20 cellular contexts compared by ENCODE assay signal in genomic region chr17:4506892-4507291, GRCh38. TPM values are rescaled to one million over a fixed set of nuclear protein-coding genes. Genes with fewer than 3 reads are reported as not detected.
DNase-seq lines count a peak whose midpoint lies in the region; ATAC-seq and TF ChIP-seq lines count a peak whose summit lies in the region.
"Had no signal": no experiment of that assay in that cellular context is flagged by ENCODE, and none has a peak within 500 bp of the region (broad histone marks: within the 10 kb centered on the region; RNA-seq: fewer than 3 reads in every experiment).

No MANE protein-coding gene starts in this region.

- intact Hi-C loops in PC-9 (cut with micrococcal nuclease; ENCODE audit: unreplicated experiment): no loop called here
- intact Hi-C loops in esophagus squamous epithelium (cut with DNase I): no loop called here
- intact Hi-C loops in lower lobe of right lung (cut with DNase I): no loop called here
- intact Hi-C loops in gastrocnemius medialis (cut with DNase I; ENCODE audit: low total_unique reads): no loop called here

- H3K9me2 ChIP-seq in PC-9 (ENCODE audit: insufficient read depth): no peaks in the 10 kb centered on the region

- 40 to 73% methylated on average over 2 of the region's 8 CpGs for WGBS in esophagus squamous epithelium, 2 donors

- H3K27ac Mint-ChIP-seq in stimulated activated effector memory CD8-positive, alpha-beta T cell treated with anti-CD3 and anti-CD28 coated beads, Interleukin-12 subunit alpha, Interleukin-12 subunit beta, amount 100 ng/mL, for 72 hours: no peak overlapping the region
- H3K27ac Mint-ChIP-seq: H9, HFFc6, IgD-negative memory B cell had no signal

- H3F3A ChIP-seq in PC-9 (ENCODE audit: insufficient read depth, low read depth): peaks cover 69% of the 10 kb centered on the region

- in situ Hi-C loops in gastrocnemius medialis (cut with MboI; ENCODE audit: low sequenced_read_pairs in 4 of 4): no loop called here

- CTCF ChIA-PET in PC-9 (lab: Charles Lee): no interaction called here

- H3K79me2 ChIP-seq in PC-9 (ENCODE audit: low read depth): peaks cover 100% of the 10 kb centered on the region

- DNase-seq in PC-9: no peak
- DNase-seq in esophagus squamous epithelium (lab: John Stamatoyannopoulos, UW): no peak
- no peak for DNase-seq in lower lobe of right lung
- no peak for DNase-seq in gastrocnemius medialis
- DNase-seq in foreskin keratinocyte: no peak
- no peak for DNase-seq in stimulated activated effector memory CD8-positive, alpha-beta T cell treated with anti-CD3 and anti-CD28 coated beads, Interleukin-12 subunit alpha, Interleukin-12 subunit beta, amount 100 ng/mL, for 72 hours (ENCODE audit: low spot score in 2 of 2)
- no peak for DNase-seq in SHP77 (lab: John Stamatoyannopoulos, UW)
- DNase-seq: BE2C, GM23248, H9, HFFc6, NCI-H1694, NCI-H2081, NCI-H2171, NCI-H345, NCI-H524 treated with DMSO at 0.1 percent for 48 hours, NCI-H82 had no signal

- POLR2A ChIA-PET in PC-9 (lab: Charles Lee; ENCODE audit: unreplicated experiment): interaction anchor here (0.5 to 0.6 kb wide), 2 partner anchors 83 to 203 kb away, joined by 4 read pairs; no protein-coding TSS in a partner anchor

- H3K36me3 Mint-ChIP-seq in stimulated activated effector memory CD8-positive, alpha-beta T cell treated with anti-CD3 and anti-CD28 coated beads, Interleukin-12 subunit alpha, Interleukin-12 subunit beta, amount 100 ng/mL, for 72 hours: no peaks in the 10 kb centered on the region

- H3K27me3 ChIP-seq in PC-9 (ENCODE audit: insufficient read depth, low read depth): no peaks in the 10 kb centered on the region
- peaks cover 0 to 30% (median 0%) of the 10 kb centered on the region in 4 donors for H3K27me3 ChIP-seq in esophagus squamous epithelium
- peaks cover 4% of the 10 kb centered on the region for H3K27me3 ChIP-seq in lower lobe of right lung (ENCODE audit: low read depth)
- H3K27me3 ChIP-seq in gastrocnemius medialis: peaks cover 0 to 8% (median 0%) of the 10 kb centered on the region in 3 donors
- peaks cover 17% of the 10 kb centered on the region for H3K27me3 ChIP-seq in foreskin keratinocyte
- H3K27me3 ChIP-seq: BE2C had no signal

- peaks cover 43% of the 10 kb centered on the region for H3K4me1 Mint-ChIP-seq in stimulated activated effector memory CD8-positive, alpha-beta T cell treated with anti-CD3 and anti-CD28 coated beads, Interleukin-12 subunit alpha, Interleukin-12 subunit beta, amount 100 ng/mL, for 72 hours

- no peak for ATAC-seq in lower lobe of right lung
- no peak for ATAC-seq in gastrocnemius medialis
- no peak for ATAC-seq in foreskin keratinocyte
- ATAC-seq in stimulated activated effector memory CD8-positive, alpha-beta T cell treated with anti-CD3 and anti-CD28 coated beads, Interleukin-12 subunit alpha, Interleukin-12 subunit beta, amount 100 ng/mL, for 72 hours: no peak

- H3K4me1 ChIP-seq in PC-9 (replicated peaks; ENCODE audit: insufficient read depth): peaks cover 66% of the 10 kb centered on the region
- peaks cover 17 to 99% (median 32%) of the 10 kb centered on the region in 3 donors for H3K4me1 ChIP-seq in esophagus squamous epithelium
- H3K4me1 ChIP-seq in lower lobe of right lung: peaks cover 100% of the 10 kb centered on the region
- peaks cover 16 to 36% of the 10 kb centered on the region in 2 donors for H3K4me1 ChIP-seq in gastrocnemius medialis
- no peaks in the 10 kb centered on the region for H3K4me1 ChIP-seq in foreskin keratinocyte
- H3K4me1 ChIP-seq: BE2C had no signal

- 0 out of 2 replicates have a peak overlapping the region, but pooled peaks have one; percentile 51 for H3K4me2 ChIP-seq in PC-9

- no TSS peak for BruUV-seq in PC-9 (replicated peaks; lab: Mats Ljungman, UMichigan)

- H4K20me1 ChIP-seq in PC-9 (ENCODE audit: insufficient read depth): peaks cover 13% of the 10 kb centered on the region

- no peak overlapping the region for H3K4me3 Mint-ChIP-seq in stimulated activated effector memory CD8-positive, alpha-beta T cell treated with anti-CD3 and anti-CD28 coated beads, Interleukin-12 subunit alpha, Interleukin-12 subunit beta, amount 100 ng/mL, for 72 hours
- H3K4me3 Mint-ChIP-seq: H9, HFFc6 had no signal

- H3K36me3 ChIP-seq in PC-9 (ENCODE audit: low read depth): peaks cover 10% of the 10 kb centered on the region; the same call in 1 of the 2 replicates
- H3K36me3 ChIP-seq in esophagus squamous epithelium: no peaks in the 10 kb centered on the region
- no peaks in the 10 kb centered on the region for H3K36me3 ChIP-seq in lower lobe of right lung
- H3K36me3 ChIP-seq in gastrocnemius medialis: no peaks in the 10 kb centered on the region
- H3K36me3 ChIP-seq: BE2C had no signal

- no peak for TF ChIP-seq CTCF in PC-9 (conservative IDR thresholded peaks at IDR 0.05)
- no peak for TF ChIP-seq CTCF in esophagus squamous epithelium (IDR thresholded peaks at IDR 0.05)
- TF ChIP-seq CTCF in lower lobe of right lung (IDR thresholded peaks at IDR 0.05): no peak
- no peak for TF ChIP-seq CTCF in gastrocnemius medialis (IDR thresholded peaks at IDR 0.05 in 4 of 5, conservative IDR thresholded peaks at IDR 0.05 in 1 of 5)
- no peak for TF ChIP-seq CTCF in foreskin keratinocyte (conservative IDR thresholded peaks at IDR 0.05)

- H3K27ac ChIP-seq in PC-9 (no peak overlapping the region), esophagus squamous epithelium (peak overlapping the region in 3 of 4 donors; percentile 65 to 81 (median 66)), lower lobe of right lung (peak overlapping the region; percentile 46), gastrocnemius medialis (peak overlapping the region in 3 of 4 donors; percentile 37 to 61 (median 40)), foreskin keratinocyte (no peak overlapping the region)
- H3K27ac ChIP-seq: GM23248 had no signal

- TF ChIP-seq POLR2A in esophagus squamous epithelium (IDR thresholded peaks at IDR 0.05): no peak
- no peak for TF ChIP-seq POLR2A in gastrocnemius medialis (IDR thresholded peaks at IDR 0.05)

- H3K9me3 ChIP-seq in PC-9 (ENCODE audit: insufficient read depth, low read depth) (no peaks in the 10 kb centered on the region), esophagus squamous epithelium (no peaks in the 10 kb centered on the region), lower lobe of right lung (no peaks in the 10 kb centered on the region), gastrocnemius medialis (no peaks in the 10 kb centered on the region)
- H3K9me3 ChIP-seq: BE2C had no signal

- H2AFZ ChIP-seq in PC-9: no peak overlapping the region
- H2AFZ ChIP-seq: GM23248 had no signal

- H3K4me3 ChIP-seq in PC-9 (no peak overlapping the region), esophagus squamous epithelium (no peak overlapping the region), lower lobe of right lung (no peak overlapping the region), gastrocnemius medialis (no peak overlapping the region)
- H3K4me3 ChIP-seq: GM23248 had no signal

- H3K9me3 Mint-ChIP-seq in stimulated activated effector memory CD8-positive, alpha-beta T cell treated with anti-CD3 and anti-CD28 coated beads, Interleukin-12 subunit alpha, Interleukin-12 subunit beta, amount 100 ng/mL, for 72 hours: no peaks in the 10 kb centered on the region
- H3K9me3 Mint-ChIP-seq: H9, HFFc6, IgD-negative memory B cell had no signal

RNA-seq across cellular contexts. Expression of gene SPNS2, which starts 8.2 kb away (rescaled TPM):
- total RNA-seq in PC-9 (2021): 25.7 and 33.8 TPM in 2 replicates
- 10 to 100 TPM; 36.8 to 66.6 (median 47.6) TPM for total RNA-seq in esophagus squamous epithelium
- 42.0 TPM for total RNA-seq in lower lobe of right lung
- 1 to 10 TPM; 2.7 to 6.2 (median 4.2) TPM for total RNA-seq in gastrocnemius medialis
- total RNA-seq in foreskin keratinocyte: 0.31 and 0.35 TPM in 2 replicates
- polyA plus RNA-seq in foreskin keratinocyte: 0.22 and 0.47 TPM in 2 replicates
- total RNA-seq: A673, GM23248, HFFc6 had no signal
- polyA plus RNA-seq: IgD-negative memory B cell had no signal

RNA-seq across cellular contexts. Expression of gene MYBBP1A, which starts 48.3 kb away (rescaled TPM):
- total RNA-seq in PC-9 (2021): 76.3 and 89.1 TPM in 2 replicates
- total RNA-seq in esophagus squamous epithelium: 10 to 100 TPM; 32.4 to 70.0 (median 54.4) TPM
- 38.8 TPM for total RNA-seq in lower lobe of right lung
- total RNA-seq in gastrocnemius medialis: 10 to 100 TPM; 42.5 to 60.2 (median 48.9) TPM
- 76.5 and 89.3 TPM in 2 replicates for total RNA-seq in foreskin keratinocyte
- 58.7 and 69.4 TPM in 2 replicates for polyA plus RNA-seq in foreskin keratinocyte

RNA-seq across cellular contexts. Expression of gene GGT6, which starts 53.5 kb away (rescaled TPM):
- 3.7 and 7.5 TPM in 2 replicates for total RNA-seq in PC-9 (2021)
- total RNA-seq in esophagus squamous epithelium: 100 to 1,000 TPM in 1 of 4 donors, 10 to 100 TPM in 3; 46.0 to 141 (median 68.5) TPM
- total RNA-seq in lower lobe of right lung: 3.7 TPM
- total RNA-seq in gastrocnemius medialis: under 1 TPM in 1 of 4 donors, not detected in 3; 0.63 TPM
- total RNA-seq in foreskin keratinocyte: 0.25 and 0.31 TPM in 2 replicates
- polyA plus RNA-seq in foreskin keratinocyte: 0.18 and 0.22 TPM in 2 replicates
- total RNA-seq: A673, GM23248, HFFc6, M059J had no signal
- polyA plus RNA-seq: GM23248, IgD-negative memory B cell had no signal

Comparison
In these comparisons a context has a peak if more than half of its experiments do, and no peak if none do; other contexts are left out.
1. H3K27ac ChIP-seq: peak in esophagus squamous epithelium (3 of 4), lower lobe of right lung (single experiment) and gastrocnemius medialis (3 of 4); none in PC-9 (single experiment) and foreskin keratinocyte (single experiment).